ENCODE assay signal across 17 cellular contexts in genomic region chr5:142425286-142426065, GRCh38.
DNase-seq lines count a peak whose midpoint lies in the region; ATAC-seq and TF ChIP-seq lines count a peak whose summit lies in the region.
"Had no signal": no experiment of that assay in that cellular context is flagged by ENCODE, and none has a peak within 500 bp of the region (broad histone marks: within the 10 kb centered on the region; RNA-seq: fewer than 3 reads in every experiment).

No MANE protein-coding gene starts in this region.

- intact Hi-C loops in esophagus squamous epithelium (cut with DNase I) (no loop called here), left lung (cut with DNase I) (no loop called here)

- POLR2A ChIA-PET in CD8-positive, alpha-beta memory T cell (lab: Charles Lee) = no interaction called here

- no peak for TF ChIP-seq POLR2A in esophagus squamous epithelium (IDR thresholded peaks at IDR 0.05)

- no peak for DNase-seq in CD8-positive, alpha-beta memory T cell
- DNase-seq in Jurkat, Clone E6-1 (ENCODE audit: low read depth, low spot score) = peak; percentile 78
- no peak for DNase-seq in esophagus squamous epithelium (lab: John Stamatoyannopoulos, UW)
- DNase-seq in osteocyte (ENCODE audit: extremely low spot score, unreplicated experiment) = no peak
- DNase-seq in MV-4-11 (lab: John Stamatoyannopoulos, UW) = no peak
- no peak for DNase-seq in left lung
- no peak for DNase-seq in foreskin keratinocyte
- DNase-seq: Calu3, H9, NCI-H187 treated with DMSO at 0.1 percent for 48 hours, NCI-H526 had no signal

- H3K4me1 Mint-ChIP-seq in CD8-positive, alpha-beta memory T cell = peaks cover 33 to 57% (median 47%) of the 10 kb centered on the region in 3 donors
- H3K4me1 Mint-ChIP-seq in osteocyte (ENCODE audit: unreplicated experiment) = peaks cover 23% of the 10 kb centered on the region

- H3K9me3 ChIP-seq in CD8-positive, alpha-beta memory T cell (ENCODE audit: low read length) = no peaks in the 10 kb centered on the region
- H3K9me3 ChIP-seq in esophagus squamous epithelium (no peaks in the 10 kb centered on the region), left lung (no peaks in the 10 kb centered on the region)
- H3K9me3 ChIP-seq: gastroesophageal sphincter had no signal

- H3K36me3 ChIP-seq in CD8-positive, alpha-beta memory T cell (ENCODE audit: insufficient read depth, low read length) = no peaks in the 10 kb centered on the region
- H3K36me3 ChIP-seq in esophagus squamous epithelium (no peaks in the 10 kb centered on the region), left lung (no peaks in the 10 kb centered on the region)
- H3K36me3 ChIP-seq: gastroesophageal sphincter had no signal

- no peaks in the 10 kb centered on the region for H3K27me3 ChIP-seq in CD8-positive, alpha-beta memory T cell (ENCODE audit: insufficient read depth, low read length, poor library complexity, severe bottlenecking)
- H3K27me3 ChIP-seq in esophagus squamous epithelium = no peaks in the 10 kb centered on the region
- no peaks in the 10 kb centered on the region for H3K27me3 ChIP-seq in left lung
- no peaks in the 10 kb centered on the region for H3K27me3 ChIP-seq in foreskin keratinocyte
- H3K27me3 ChIP-seq: gastroesophageal sphincter had no signal

- WGBS in esophagus squamous epithelium, 2 donors = 58 to 82% methylated on average over 7 of the region's 7 CpGs

- ATAC-seq in HG03175 (IDR thresholded peaks at IDR 0.05; ENCODE audit: unreplicated experiment) = no peak
- ATAC-seq in left lung = no peak
- ATAC-seq in foreskin keratinocyte = no peak
- ATAC-seq: Panc1 had no signal

- H3K4me3 Mint-ChIP-seq in CD8-positive, alpha-beta memory T cell = peak overlapping the region in 5 of 7 donors; percentile 2 to 77 (median 69)
- no peak overlapping the region for H3K4me3 Mint-ChIP-seq in osteocyte (ENCODE audit: unreplicated experiment)

- H3K27me3 Mint-ChIP-seq in CD8-positive, alpha-beta memory T cell = peaks cover 0 to 3% of the 10 kb centered on the region in 2 donors
- no peaks in the 10 kb centered on the region for H3K27me3 Mint-ChIP-seq in osteocyte (ENCODE audit: unreplicated experiment)

- H3K27ac Mint-ChIP-seq in CD8-positive, alpha-beta memory T cell = peak overlapping the region in 6 of 8 donors; percentile 21 to 90 (median 70)
- H3K27ac Mint-ChIP-seq in osteocyte (ENCODE audit: unreplicated experiment) = peak overlapping the region; percentile 82
- H3K27ac Mint-ChIP-seq: stimulated activated naive B cell treated with anti-CD40 and anti-IgM and Interleukin-4, amounts not matched to agents 10 μg/mL and 1 μg/mL and 100 μg/mL, for 72 hours had no signal

- H3K9me3 Mint-ChIP-seq in CD8-positive, alpha-beta memory T cell = peaks cover 4 to 8% (median 6%) of the 10 kb centered on the region in 5 donors
- H3K9me3 Mint-ChIP-seq in osteocyte (ENCODE audit: unreplicated experiment) = no peaks in the 10 kb centered on the region
- H3K9me3 Mint-ChIP-seq: activated T-cell treated with anti-CD3 and anti-CD28 coated beads, Interleukin-2, amount 50 U/mL, for 72 hours; H9; stimulated activated naive B cell treated with anti-CD40 and anti-IgM and Interleukin-4, amounts not matched to agents 10 μg/mL and 1 μg/mL and 100 μg/mL, for 72 hours had no signal

- H3K4me3 ChIP-seq in CD8-positive, alpha-beta memory T cell (ENCODE audit: low read length) = no peak overlapping the region
- peak overlapping the region; percentile 13 for H3K4me3 ChIP-seq in Jurkat, Clone E6-1 (ENCODE audit: low read length)
- H3K4me3 ChIP-seq in esophagus squamous epithelium = no peak overlapping the region
- H3K4me3 ChIP-seq in left lung = no peak overlapping the region
- H3K4me3 ChIP-seq: gastroesophageal sphincter had no signal

- H3K36me3 Mint-ChIP-seq in CD8-positive, alpha-beta memory T cell = peaks cover 0 to 15% (median 0%) of the 10 kb centered on the region in 3 donors
- H3K36me3 Mint-ChIP-seq in osteocyte (ENCODE audit: unreplicated experiment) = no peaks in the 10 kb centered on the region

- no peak for TF ChIP-seq CTCF in esophagus squamous epithelium (IDR thresholded peaks at IDR 0.05)
- TF ChIP-seq CTCF in osteocyte (IDR thresholded peaks at IDR 0.05) = no peak
- TF ChIP-seq CTCF in left lung (IDR thresholded peaks at IDR 0.05) = no peak
- TF ChIP-seq CTCF in foreskin keratinocyte (conservative IDR thresholded peaks at IDR 0.05) = no peak

- CTCF ChIA-PET in CD8-positive, alpha-beta memory T cell (lab: Charles Lee) = no interaction called here

- no peak overlapping the region for H3K27ac ChIP-seq in CD8-positive, alpha-beta memory T cell (ENCODE audit: low read depth, low read length)
- H3K27ac ChIP-seq in esophagus squamous epithelium (peak overlapping the region in 3 of 4 donors; percentile 1 to 72 (median 64)), left lung (peak overlapping the region in 1 of 2 donors; percentile 1), foreskin keratinocyte (no peak overlapping the region)
- H3K27ac ChIP-seq: KMS-11 had no signal

- peaks cover 40% of the 10 kb centered on the region for H3K4me1 ChIP-seq in CD8-positive, alpha-beta memory T cell (ENCODE audit: insufficient read depth, low read length)
- H3K4me1 ChIP-seq in esophagus squamous epithelium (peaks cover 0 to 22% (median 0%) of the 10 kb centered on the region in 3 donors), left lung (peaks cover 0 to 5% of the 10 kb centered on the region in 2 donors), foreskin keratinocyte (peaks cover 13% of the 10 kb centered on the region)

Comparison
In these comparisons a context has a peak if more than half of its experiments do, and no peak if none do; other contexts are left out.
1. H3K27ac ChIP-seq: peak in esophagus squamous epithelium (3 of 4); none in CD8-positive, alpha-beta memory T cell (single experiment) and foreskin keratinocyte (single experiment).